In the genomic region with DNA sequence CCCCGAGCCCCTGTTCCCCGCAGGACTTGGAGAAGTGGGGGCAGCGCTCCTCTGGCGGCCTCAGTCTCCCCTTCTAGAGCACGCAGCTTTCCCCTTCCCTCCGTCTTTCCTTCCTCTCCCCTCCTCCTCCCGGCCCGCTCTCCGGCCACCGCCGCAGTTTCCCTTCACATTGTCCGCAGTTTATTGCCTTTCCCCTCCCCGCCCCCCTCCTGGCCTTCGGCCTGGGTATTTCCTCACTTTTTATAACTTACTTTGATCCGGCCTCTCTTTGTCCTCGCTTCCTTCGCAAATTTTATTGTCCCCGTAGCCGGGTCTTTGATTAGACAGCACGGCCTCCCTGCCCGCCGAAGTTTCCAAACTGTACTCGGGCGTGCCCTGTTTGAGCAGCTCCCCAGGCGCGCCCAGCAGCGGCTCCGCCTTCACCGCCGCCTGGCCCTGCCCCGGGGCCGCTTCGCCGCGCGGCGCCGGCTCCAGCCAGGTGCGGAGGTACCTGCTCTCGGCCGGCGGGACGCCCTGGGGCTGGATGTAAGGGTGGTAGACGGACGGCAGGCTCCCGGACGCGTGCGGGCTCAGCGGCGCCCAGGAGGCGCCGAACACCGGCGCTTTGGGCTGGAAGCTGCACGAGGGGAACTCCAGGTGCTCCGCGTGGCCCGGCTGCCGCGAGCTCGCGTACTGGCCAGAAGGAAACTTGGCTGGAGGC, we compare ENCODE assay signal across 1 cellular context.
A peak's percentile ranks its signal among the peaks of the same experiment; 100 is the strongest.
TF ChIP-seq lines count a peak whose summit lies in the region.

No MANE protein-coding gene starts in this region.

TF ChIP-seq in K562, 482 proteins besides CTCF, POLR2A, EP300 and RAD21 (continued from another document and continues in another):
- TF ChIP-seq SMC3 (conservative IDR thresholded peaks at IDR 0.05; ENCODE audit: insufficient read depth, low read depth, low read length) (0 out of 2 replicates have a peak, but pooled peaks have one; percentile 3), NCOR1 (IDR thresholded peaks at IDR 0.05) (0 out of 2 replicates have a peak, but pooled peaks have one; percentile 7), ZC3H4 (CRISPR knock-in tag; IDR thresholded peaks at IDR 0.05; ENCODE audit: borderline replicate concordance) (peak; percentile 92), CEBPB (tag; IDR thresholded peaks at IDR 0.05) (no peak), ZNF668 (CRISPR knock-in tag; IDR thresholded peaks at IDR 0.05) (no peak), RBM14 (IDR thresholded peaks at IDR 0.05; ENCODE audit: borderline replicate concordance, insufficient read depth, low read depth, low read length) (0 out of 2 replicates have a peak, but pooled peaks have one; percentile 83), SIN3A (IDR thresholded peaks at IDR 0.05; ENCODE audit: borderline replicate concordance in 2 of 2, control insufficient read depth in 1 of 2, low read depth in 2 of 2, low read length in 2 of 2) (peak in 1 of 2 experiments; percentile 14; a peak in 2 of 4 replicates), ZNF24 (IDR thresholded peaks at IDR 0.05) (0 out of 2 replicates have a peak, but pooled peaks have one; percentile 8)
- TF ChIP-seq, protein P1, sequence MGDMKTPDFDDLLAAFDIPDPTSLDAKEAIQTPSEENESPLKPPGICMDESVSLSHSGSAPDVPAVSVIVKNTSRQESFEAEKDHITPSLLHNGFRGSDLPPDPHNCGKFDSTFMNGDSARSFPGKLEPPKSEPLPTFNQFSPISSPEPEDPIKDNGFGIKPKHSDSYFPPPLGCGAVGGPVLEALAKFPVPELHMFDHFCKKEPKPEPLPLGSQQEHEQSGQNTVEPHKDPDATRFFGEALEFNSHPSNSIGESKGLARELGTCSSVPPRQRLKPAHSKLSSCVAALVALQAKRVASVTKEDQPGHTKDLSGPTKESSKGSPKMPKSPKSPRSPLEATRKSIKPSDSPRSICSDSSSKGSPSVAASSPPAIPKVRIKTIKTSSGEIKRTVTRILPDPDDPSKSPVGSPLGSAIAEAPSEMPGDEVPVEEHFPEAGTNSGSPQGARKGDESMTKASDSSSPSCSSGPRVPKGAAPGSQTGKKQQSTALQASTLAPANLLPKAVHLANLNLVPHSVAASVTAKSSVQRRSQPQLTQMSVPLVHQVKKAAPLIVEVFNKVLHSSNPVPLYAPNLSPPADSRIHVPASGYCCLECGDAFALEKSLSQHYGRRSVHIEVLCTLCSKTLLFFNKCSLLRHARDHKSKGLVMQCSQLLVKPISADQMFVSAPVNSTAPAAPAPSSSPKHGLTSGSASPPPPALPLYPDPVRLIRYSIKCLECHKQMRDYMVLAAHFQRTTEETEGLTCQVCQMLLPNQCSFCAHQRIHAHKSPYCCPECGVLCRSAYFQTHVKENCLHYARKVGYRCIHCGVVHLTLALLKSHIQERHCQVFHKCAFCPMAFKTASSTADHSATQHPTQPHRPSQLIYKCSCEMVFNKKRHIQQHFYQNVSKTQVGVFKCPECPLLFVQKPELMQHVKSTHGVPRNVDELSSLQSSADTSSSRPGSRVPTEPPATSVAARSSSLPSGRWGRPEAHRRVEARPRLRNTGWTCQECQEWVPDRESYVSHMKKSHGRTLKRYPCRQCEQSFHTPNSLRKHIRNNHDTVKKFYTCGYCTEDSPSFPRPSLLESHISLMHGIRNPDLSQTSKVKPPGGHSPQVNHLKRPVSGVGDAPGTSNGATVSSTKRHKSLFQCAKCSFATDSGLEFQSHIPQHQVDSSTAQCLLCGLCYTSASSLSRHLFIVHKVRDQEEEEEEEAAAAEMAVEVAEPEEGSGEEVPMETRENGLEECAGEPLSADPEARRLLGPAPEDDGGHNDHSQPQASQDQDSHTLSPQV (IDR thresholded peaks at IDR 0.05): peak; percentile 43; the same call in 1 of the 2 replicates
- TF ChIP-seq, protein P2, sequence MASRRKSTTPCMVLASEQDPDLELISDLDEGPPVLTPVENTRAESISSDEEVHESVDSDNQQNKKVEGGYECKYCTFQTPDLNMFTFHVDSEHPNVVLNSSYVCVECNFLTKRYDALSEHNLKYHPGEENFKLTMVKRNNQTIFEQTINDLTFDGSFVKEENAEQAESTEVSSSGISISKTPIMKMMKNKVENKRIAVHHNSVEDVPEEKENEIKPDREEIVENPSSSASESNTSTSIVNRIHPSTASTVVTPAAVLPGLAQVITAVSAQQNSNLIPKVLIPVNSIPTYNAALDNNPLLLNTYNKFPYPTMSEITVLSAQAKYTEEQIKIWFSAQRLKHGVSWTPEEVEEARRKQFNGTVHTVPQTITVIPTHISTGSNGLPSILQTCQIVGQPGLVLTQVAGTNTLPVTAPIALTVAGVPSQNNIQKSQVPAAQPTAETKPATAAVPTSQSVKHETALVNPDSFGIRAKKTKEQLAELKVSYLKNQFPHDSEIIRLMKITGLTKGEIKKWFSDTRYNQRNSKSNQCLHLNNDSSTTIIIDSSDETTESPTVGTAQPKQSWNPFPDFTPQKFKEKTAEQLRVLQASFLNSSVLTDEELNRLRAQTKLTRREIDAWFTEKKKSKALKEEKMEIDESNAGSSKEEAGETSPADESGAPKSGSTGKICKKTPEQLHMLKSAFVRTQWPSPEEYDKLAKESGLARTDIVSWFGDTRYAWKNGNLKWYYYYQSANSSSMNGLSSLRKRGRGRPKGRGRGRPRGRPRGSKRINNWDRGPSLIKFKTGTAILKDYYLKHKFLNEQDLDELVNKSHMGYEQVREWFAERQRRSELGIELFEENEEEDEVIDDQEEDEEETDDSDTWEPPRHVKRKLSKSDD (conservative IDR thresholded peaks at IDR 0.05; ENCODE audit: low read length): no peak
- TF ChIP-seq, protein P3, sequence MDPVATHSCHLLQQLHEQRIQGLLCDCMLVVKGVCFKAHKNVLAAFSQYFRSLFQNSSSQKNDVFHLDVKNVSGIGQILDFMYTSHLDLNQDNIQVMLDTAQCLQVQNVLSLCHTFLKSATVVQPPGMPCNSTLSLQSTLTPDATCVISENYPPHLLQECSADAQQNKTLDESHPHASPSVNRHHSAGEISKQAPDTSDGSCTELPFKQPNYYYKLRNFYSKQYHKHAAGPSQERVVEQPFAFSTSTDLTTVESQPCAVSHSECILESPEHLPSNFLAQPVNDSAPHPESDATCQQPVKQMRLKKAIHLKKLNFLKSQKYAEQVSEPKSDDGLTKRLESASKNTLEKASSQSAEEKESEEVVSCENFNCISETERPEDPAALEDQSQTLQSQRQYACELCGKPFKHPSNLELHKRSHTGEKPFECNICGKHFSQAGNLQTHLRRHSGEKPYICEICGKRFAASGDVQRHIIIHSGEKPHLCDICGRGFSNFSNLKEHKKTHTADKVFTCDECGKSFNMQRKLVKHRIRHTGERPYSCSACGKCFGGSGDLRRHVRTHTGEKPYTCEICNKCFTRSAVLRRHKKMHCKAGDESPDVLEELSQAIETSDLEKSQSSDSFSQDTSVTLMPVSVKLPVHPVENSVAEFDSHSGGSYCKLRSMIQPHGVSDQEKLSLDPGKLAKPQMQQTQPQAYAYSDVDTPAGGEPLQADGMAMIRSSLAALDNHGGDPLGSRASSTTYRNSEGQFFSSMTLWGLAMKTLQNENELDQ (CRISPR knock-in tag; IDR thresholded peaks at IDR 0.05; ENCODE audit: borderline replicate concordance): no peak
- TF ChIP-seq, protein P4, sequence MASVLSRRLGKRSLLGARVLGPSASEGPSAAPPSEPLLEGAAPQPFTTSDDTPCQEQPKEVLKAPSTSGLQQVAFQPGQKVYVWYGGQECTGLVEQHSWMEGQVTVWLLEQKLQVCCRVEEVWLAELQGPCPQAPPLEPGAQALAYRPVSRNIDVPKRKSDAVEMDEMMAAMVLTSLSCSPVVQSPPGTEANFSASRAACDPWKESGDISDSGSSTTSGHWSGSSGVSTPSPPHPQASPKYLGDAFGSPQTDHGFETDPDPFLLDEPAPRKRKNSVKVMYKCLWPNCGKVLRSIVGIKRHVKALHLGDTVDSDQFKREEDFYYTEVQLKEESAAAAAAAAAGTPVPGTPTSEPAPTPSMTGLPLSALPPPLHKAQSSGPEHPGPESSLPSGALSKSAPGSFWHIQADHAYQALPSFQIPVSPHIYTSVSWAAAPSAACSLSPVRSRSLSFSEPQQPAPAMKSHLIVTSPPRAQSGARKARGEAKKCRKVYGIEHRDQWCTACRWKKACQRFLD (CRISPR knock-in tag; IDR thresholded peaks at IDR 0.05): peak; percentile 10; the same call in 1 of the 2 replicates
- TF ChIP-seq, protein P5, sequence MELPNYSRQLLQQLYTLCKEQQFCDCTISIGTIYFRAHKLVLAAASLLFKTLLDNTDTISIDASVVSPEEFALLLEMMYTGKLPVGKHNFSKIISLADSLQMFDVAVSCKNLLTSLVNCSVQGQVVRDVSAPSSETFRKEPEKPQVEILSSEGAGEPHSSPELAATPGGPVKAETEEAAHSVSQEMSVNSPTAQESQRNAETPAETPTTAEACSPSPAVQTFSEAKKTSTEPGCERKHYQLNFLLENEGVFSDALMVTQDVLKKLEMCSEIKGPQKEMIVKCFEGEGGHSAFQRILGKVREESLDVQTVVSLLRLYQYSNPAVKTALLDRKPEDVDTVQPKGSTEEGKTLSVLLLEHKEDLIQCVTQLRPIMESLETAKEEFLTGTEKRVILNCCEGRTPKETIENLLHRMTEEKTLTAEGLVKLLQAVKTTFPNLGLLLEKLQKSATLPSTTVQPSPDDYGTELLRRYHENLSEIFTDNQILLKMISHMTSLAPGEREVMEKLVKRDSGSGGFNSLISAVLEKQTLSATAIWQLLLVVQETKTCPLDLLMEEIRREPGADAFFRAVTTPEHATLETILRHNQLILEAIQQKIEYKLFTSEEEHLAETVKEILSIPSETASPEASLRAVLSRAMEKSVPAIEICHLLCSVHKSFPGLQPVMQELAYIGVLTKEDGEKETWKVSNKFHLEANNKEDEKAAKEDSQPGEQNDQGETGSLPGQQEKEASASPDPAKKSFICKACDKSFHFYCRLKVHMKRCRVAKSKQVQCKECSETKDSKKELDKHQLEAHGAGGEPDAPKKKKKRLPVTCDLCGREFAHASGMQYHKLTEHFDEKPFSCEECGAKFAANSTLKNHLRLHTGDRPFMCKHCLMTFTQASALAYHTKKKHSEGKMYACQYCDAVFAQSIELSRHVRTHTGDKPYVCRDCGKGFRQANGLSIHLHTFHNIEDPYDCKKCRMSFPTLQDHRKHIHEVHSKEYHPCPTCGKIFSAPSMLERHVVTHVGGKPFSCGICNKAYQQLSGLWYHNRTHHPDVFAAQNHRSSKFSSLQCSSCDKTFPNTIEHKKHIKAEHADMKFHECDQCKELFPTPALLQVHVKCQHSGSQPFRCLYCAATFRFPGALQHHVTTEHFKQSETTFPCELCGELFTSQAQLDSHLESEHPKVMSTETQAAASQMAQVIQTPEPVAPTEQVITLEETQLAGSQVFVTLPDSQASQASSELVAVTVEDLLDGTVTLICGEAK (IDR thresholded peaks at IDR 0.05): no peak
- TF ChIP-seq, protein P5 (CRISPR knock-in tag; IDR thresholded peaks at IDR 0.05): no peak
- TF ChIP-seq, protein P6, sequence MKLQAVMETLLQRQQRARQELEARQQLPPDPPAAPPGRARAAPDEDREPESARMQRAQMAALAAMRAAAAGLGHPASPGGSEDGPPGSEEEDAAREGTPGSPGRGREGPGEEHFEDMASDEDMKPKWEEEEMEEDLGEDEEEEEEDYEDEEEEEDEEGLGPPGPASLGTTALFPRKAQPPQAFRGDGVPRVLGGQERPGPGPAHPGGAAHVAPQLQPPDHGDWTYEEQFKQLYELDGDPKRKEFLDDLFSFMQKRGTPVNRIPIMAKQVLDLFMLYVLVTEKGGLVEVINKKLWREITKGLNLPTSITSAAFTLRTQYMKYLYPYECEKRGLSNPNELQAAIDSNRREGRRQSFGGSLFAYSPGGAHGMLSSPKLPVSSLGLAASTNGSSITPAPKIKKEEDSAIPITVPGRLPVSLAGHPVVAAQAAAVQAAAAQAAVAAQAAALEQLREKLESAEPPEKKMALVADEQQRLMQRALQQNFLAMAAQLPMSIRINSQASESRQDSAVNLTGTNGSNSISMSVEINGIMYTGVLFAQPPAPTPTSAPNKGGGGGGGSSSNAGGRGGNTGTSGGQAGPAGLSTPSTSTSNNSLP (IDR thresholded peaks at IDR 0.05; ENCODE audit: borderline replicate concordance, low read depth, low read length): no peak
- TF ChIP-seq, protein P7, sequence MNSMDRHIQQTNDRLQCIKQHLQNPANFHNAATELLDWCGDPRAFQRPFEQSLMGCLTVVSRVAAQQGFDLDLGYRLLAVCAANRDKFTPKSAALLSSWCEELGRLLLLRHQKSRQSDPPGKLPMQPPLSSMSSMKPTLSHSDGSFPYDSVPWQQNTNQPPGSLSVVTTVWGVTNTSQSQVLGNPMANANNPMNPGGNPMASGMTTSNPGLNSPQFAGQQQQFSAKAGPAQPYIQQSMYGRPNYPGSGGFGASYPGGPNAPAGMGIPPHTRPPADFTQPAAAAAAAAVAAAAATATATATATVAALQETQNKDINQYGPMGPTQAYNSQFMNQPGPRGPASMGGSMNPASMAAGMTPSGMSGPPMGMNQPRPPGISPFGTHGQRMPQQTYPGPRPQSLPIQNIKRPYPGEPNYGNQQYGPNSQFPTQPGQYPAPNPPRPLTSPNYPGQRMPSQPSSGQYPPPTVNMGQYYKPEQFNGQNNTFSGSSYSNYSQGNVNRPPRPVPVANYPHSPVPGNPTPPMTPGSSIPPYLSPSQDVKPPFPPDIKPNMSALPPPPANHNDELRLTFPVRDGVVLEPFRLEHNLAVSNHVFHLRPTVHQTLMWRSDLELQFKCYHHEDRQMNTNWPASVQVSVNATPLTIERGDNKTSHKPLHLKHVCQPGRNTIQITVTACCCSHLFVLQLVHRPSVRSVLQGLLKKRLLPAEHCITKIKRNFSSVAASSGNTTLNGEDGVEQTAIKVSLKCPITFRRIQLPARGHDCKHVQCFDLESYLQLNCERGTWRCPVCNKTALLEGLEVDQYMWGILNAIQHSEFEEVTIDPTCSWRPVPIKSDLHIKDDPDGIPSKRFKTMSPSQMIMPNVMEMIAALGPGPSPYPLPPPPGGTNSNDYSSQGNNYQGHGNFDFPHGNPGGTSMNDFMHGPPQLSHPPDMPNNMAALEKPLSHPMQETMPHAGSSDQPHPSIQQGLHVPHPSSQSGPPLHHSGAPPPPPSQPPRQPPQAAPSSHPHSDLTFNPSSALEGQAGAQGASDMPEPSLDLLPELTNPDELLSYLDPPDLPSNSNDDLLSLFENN (IDR thresholded peaks at IDR 0.05; ENCODE audit: low read depth in 2 of 2, low read length in 2 of 2): 0 out of 4 replicates have a peak, but pooled peaks of 1 of the 2 experiments have one; percentile 12
